In the genomic region with DNA sequence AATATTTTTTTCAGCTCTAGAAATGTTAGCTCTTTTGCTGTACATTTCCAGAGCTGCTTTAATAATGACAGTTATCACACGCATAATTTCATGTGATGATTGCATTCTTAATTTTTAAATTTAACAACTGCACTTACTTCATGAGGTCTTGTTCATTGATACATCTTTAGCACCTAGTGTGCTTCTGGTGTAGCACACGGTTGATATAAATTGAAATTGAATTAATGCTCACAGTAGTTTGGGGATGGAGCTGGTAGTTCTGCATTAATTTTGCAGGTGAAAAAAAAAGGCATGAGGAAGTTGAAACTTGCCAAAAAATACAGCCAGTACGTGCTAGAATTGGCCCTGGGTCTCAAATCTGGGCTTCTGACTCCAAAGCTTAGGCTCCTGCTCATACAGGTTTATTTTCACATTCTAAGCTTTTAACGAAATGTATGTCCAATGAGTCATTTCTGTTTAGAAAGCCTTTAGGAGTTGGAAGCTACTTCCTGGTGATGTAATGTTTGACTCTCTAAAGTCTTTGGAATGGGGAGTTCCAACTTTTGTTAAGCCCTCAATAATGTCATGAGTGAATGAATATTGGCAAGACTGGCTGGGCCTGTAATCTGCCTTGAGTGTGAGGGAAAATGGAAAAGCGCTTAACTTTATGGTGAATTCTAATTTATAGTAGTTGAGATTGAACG, we compare ENCODE assay signal across 2 cellular contexts.
TF ChIP-seq lines count a peak whose summit lies in the region.

No MANE protein-coding gene starts in this region.

TF ChIP-seq in HCT116, 20 proteins besides CTCF, POLR2A, EP300 and RAD21 (continued from another document):
- TF ChIP-seq, protein P1, sequence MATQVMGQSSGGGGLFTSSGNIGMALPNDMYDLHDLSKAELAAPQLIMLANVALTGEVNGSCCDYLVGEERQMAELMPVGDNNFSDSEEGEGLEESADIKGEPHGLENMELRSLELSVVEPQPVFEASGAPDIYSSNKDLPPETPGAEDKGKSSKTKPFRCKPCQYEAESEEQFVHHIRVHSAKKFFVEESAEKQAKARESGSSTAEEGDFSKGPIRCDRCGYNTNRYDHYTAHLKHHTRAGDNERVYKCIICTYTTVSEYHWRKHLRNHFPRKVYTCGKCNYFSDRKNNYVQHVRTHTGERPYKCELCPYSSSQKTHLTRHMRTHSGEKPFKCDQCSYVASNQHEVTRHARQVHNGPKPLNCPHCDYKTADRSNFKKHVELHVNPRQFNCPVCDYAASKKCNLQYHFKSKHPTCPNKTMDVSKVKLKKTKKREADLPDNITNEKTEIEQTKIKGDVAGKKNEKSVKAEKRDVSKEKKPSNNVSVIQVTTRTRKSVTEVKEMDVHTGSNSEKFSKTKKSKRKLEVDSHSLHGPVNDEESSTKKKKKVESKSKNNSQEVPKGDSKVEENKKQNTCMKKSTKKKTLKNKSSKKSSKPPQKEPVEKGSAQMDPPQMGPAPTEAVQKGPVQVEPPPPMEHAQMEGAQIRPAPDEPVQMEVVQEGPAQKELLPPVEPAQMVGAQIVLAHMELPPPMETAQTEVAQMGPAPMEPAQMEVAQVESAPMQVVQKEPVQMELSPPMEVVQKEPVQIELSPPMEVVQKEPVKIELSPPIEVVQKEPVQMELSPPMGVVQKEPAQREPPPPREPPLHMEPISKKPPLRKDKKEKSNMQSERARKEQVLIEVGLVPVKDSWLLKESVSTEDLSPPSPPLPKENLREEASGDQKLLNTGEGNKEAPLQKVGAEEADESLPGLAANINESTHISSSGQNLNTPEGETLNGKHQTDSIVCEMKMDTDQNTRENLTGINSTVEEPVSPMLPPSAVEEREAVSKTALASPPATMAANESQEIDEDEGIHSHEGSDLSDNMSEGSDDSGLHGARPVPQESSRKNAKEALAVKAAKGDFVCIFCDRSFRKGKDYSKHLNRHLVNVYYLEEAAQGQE (IDR thresholded peaks at IDR 0.05; ENCODE audit: low read depth), result no peak
- TF ChIP-seq EZH2phosphoT487 (IDR thresholded peaks at IDR 0.05; ENCODE audit: borderline replicate concordance), result no peak
- peak; percentile 92 for TF ChIP-seq CEBPB (IDR thresholded peaks at IDR 0.05; ENCODE audit: low read depth)
- peak; percentile 74 for TF ChIP-seq SIN3A (IDR thresholded peaks at IDR 0.05; ENCODE audit: low read depth)
- 0 out of 2 replicates have a peak, but pooled peaks have one; percentile 19 for TF ChIP-seq POLR2AphosphoS5 (IDR thresholded peaks at IDR 0.05; ENCODE audit: low read depth, low read length)
- TF ChIP-seq SP1 (IDR thresholded peaks at IDR 0.05; ENCODE audit: low read depth), result peak; percentile 85
- peak; percentile 20; the same call in 1 of the 2 replicates for TF ChIP-seq SRF (IDR thresholded peaks at IDR 0.05; ENCODE audit: low read depth)
- no peak for TF ChIP-seq TCF7L2 (IDR thresholded peaks at IDR 0.05; ENCODE audit: borderline replicate concordance, extremely low read depth, insufficient read depth, insufficient read length)
- TF ChIP-seq, protein P2, sequence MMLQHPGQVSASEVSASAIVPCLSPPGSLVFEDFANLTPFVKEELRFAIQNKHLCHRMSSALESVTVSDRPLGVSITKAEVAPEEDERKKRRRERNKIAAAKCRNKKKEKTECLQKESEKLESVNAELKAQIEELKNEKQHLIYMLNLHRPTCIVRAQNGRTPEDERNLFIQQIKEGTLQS (IDR thresholded peaks at IDR 0.05), result peak; percentile 82
- TF ChIP-seq ELF1 (IDR thresholded peaks at IDR 0.05; ENCODE audit: borderline replicate concordance, low read depth), result peak; percentile 67; the same call in 1 of the 2 replicates
- TF ChIP-seq, protein P3, sequence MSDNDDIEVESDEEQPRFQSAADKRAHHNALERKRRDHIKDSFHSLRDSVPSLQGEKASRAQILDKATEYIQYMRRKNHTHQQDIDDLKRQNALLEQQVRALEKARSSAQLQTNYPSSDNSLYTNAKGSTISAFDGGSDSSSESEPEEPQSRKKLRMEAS (IDR thresholded peaks at IDR 0.05), result peak; percentile 42; the same call in 1 of the 2 replicates
- no peak for TF ChIP-seq EZH2 (IDR thresholded peaks at IDR 0.05)
- TF ChIP-seq JUND (IDR thresholded peaks at IDR 0.05), result peak; percentile 93

TF ChIP-seq in SK-N-SH, 30 proteins besides CTCF, POLR2A, EP300 and RAD21 (continued from another document):
- TF ChIP-seq, protein P1 (IDR thresholded peaks at IDR 0.05; ENCODE audit: low read depth, low read length), result no peak
- no peak for TF ChIP-seq EZH2phosphoT487 (IDR thresholded peaks at IDR 0.05; ENCODE audit: borderline replicate concordance, low read depth)
- no peak for TF ChIP-seq FOXM1 (IDR thresholded peaks at IDR 0.05; ENCODE audit: low read depth)
- TF ChIP-seq ELF1 (IDR thresholded peaks at IDR 0.05), result peak; percentile 86
- TF ChIP-seq, protein P4, sequence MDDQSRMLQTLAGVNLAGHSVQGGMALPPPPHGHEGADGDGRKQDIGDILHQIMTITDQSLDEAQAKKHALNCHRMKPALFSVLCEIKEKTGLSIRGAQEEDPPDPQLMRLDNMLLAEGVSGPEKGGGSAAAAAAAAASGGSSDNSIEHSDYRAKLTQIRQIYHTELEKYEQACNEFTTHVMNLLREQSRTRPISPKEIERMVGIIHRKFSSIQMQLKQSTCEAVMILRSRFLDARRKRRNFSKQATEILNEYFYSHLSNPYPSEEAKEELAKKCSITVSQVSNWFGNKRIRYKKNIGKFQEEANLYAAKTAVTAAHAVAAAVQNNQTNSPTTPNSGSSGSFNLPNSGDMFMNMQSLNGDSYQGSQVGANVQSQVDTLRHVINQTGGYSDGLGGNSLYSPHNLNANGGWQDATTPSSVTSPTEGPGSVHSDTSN (IDR thresholded peaks at IDR 0.05), result peak; percentile 62; the same call in 1 of the 2 replicates
- TF ChIP-seq POLR2AphosphoS5 (IDR thresholded peaks at IDR 0.05; ENCODE audit: low read depth, low read length), result 0 out of 2 replicates have a peak, but pooled peaks have one; percentile 34
- TF ChIP-seq RXRA (IDR thresholded peaks at IDR 0.05; ENCODE audit: borderline replicate concordance, low read depth), result no peak; the same call in 1 of the 2 replicates
- TF ChIP-seq, protein P5, sequence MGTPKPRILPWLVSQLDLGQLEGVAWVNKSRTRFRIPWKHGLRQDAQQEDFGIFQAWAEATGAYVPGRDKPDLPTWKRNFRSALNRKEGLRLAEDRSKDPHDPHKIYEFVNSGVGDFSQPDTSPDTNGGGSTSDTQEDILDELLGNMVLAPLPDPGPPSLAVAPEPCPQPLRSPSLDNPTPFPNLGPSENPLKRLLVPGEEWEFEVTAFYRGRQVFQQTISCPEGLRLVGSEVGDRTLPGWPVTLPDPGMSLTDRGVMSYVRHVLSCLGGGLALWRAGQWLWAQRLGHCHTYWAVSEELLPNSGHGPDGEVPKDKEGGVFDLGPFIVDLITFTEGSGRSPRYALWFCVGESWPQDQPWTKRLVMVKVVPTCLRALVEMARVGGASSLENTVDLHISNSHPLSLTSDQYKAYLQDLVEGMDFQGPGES (IDR thresholded peaks at IDR 0.05; ENCODE audit: low read depth, low read length), result no peak
- TF ChIP-seq TEAD4 (IDR thresholded peaks at IDR 0.05; ENCODE audit: borderline replicate concordance, insufficient read depth), result peak; percentile 82
- TF ChIP-seq, protein P3 (IDR thresholded peaks at IDR 0.05; ENCODE audit: low read depth), result peak; percentile 41
- TF ChIP-seq CHD2 (IDR thresholded peaks at IDR 0.05; ENCODE audit: low read length, partially characterized antibody), result no peak
- TF ChIP-seq NFIC (IDR thresholded peaks at IDR 0.05; ENCODE audit: borderline replicate concordance), result peak; percentile 75
- peak; percentile 91 for TF ChIP-seq JUND (IDR thresholded peaks at IDR 0.05)
- no peak for TF ChIP-seq RCOR1 (IDR thresholded peaks at IDR 0.05; ENCODE audit: low read length)
